ENCODE assay signal across 1 cellular context in genomic region chr2:173346035-173346434, GRCh38.
TF ChIP-seq lines count a peak whose summit lies in the region.

No MANE protein-coding gene starts in this region.

TF ChIP-seq in K562, 482 proteins besides CTCF, POLR2A, EP300 and RAD21 (continued from another document):
- TF ChIP-seq BDP1 (IDR thresholded peaks at IDR 0.05; ENCODE audit: insufficient read depth, insufficient read length) (no peak), MCM5 (IDR thresholded peaks at IDR 0.05; ENCODE audit: low read depth) (no peak), ZEB2 (IDR thresholded peaks at IDR 0.05) (0 out of 2 replicates have a peak, but pooled peaks have one; percentile 23), ETS1 (conservative IDR thresholded peaks at IDR 0.05; ENCODE audit: control insufficient read depth, low read depth, low read length) (no peak), ARID3A (IDR thresholded peaks at IDR 0.05; ENCODE audit: borderline replicate concordance, low read depth, low read length) (no peak), WHSC1 (IDR thresholded peaks at IDR 0.05; ENCODE audit: low read length) (no peak), PHF20 (IDR thresholded peaks at IDR 0.05; ENCODE audit: partially characterized antibody) (no peak), CHD1 (IDR thresholded peaks at IDR 0.05; ENCODE audit: low read length) (no peak), POLR2G (IDR thresholded peaks at IDR 0.05; ENCODE audit: low read depth, low read length) (no peak), ATF3 (IDR thresholded peaks at IDR 0.05) (no peak), ATF3 (CRISPR knock-in tag; conservative IDR thresholded peaks at IDR 0.05) (no peak), ZNF354B (CRISPR knock-in tag; IDR thresholded peaks at IDR 0.05) (no peak), PHB (CRISPR knock-in tag; IDR thresholded peaks at IDR 0.05) (no peak), TRIM28 (IDR thresholded peaks at IDR 0.05) (peak; percentile 93), ZNF280A (IDR thresholded peaks at IDR 0.05; ENCODE audit: low read depth, partially characterized antibody) (peak; percentile 98), ETS2 (tag; IDR thresholded peaks at IDR 0.05; ENCODE audit: borderline replicate concordance, poor library complexity, severe bottlenecking) (no peak), CBX1 (IDR thresholded peaks at IDR 0.05; ENCODE audit: low read depth) (0 out of 2 replicates have a peak, but pooled peaks have one; percentile 56), ZBTB49 (CRISPR knock-in tag; IDR thresholded peaks at IDR 0.05; ENCODE audit: borderline replicate concordance) (no peak), HDGF (IDR thresholded peaks at IDR 0.05) (no peak), RNF219 (CRISPR knock-in tag; IDR thresholded peaks at IDR 0.05) (no peak), MEF2D (tag; conservative IDR thresholded peaks at IDR 0.05; ENCODE audit: low read depth) (no peak), GTF3C2 (IDR thresholded peaks at IDR 0.05; ENCODE audit: borderline replicate concordance, extremely low read depth, insufficient read length) (no peak), PPARD (CRISPR knock-in tag; IDR thresholded peaks at IDR 0.05) (no peak), MTF1 (CRISPR knock-in tag; IDR thresholded peaks at IDR 0.05; ENCODE audit: borderline replicate concordance) (no peak), XRCC5 (IDR thresholded peaks at IDR 0.05; ENCODE audit: low read depth, low read length) (no peak), MITF (IDR thresholded peaks at IDR 0.05) (no peak), XRCC3 (IDR thresholded peaks at IDR 0.05) (peak; percentile 83; the same call in 1 of the 2 replicates), MBD2 (IDR thresholded peaks at IDR 0.05; ENCODE audit: borderline replicate concordance, low read depth) (no peak), THRA (IDR thresholded peaks at IDR 0.05) (no peak), ARNT (IDR thresholded peaks at IDR 0.05) (no peak), CBX3 (IDR thresholded peaks at IDR 0.05; ENCODE audit: borderline replicate concordance in 1 of 2, low read length in 2 of 2) (peak in 1 of 2 experiments; percentile 99; a peak in 2 of 3 replicates), ESRRB (CRISPR knock-in tag; IDR thresholded peaks at IDR 0.05; ENCODE audit: borderline replicate concordance) (no peak), STAT6 (CRISPR knock-in tag; IDR thresholded peaks at IDR 0.05) (no peak), TFAM (CRISPR knock-in tag; conservative IDR thresholded peaks at IDR 0.05) (no peak), ZNF778 (CRISPR knock-in tag; IDR thresholded peaks at IDR 0.05) (no peak), NFIC (IDR thresholded peaks at IDR 0.05) (no peak)
